ENCODE assay signal across 8 cellular contexts in the genomic region with DNA sequence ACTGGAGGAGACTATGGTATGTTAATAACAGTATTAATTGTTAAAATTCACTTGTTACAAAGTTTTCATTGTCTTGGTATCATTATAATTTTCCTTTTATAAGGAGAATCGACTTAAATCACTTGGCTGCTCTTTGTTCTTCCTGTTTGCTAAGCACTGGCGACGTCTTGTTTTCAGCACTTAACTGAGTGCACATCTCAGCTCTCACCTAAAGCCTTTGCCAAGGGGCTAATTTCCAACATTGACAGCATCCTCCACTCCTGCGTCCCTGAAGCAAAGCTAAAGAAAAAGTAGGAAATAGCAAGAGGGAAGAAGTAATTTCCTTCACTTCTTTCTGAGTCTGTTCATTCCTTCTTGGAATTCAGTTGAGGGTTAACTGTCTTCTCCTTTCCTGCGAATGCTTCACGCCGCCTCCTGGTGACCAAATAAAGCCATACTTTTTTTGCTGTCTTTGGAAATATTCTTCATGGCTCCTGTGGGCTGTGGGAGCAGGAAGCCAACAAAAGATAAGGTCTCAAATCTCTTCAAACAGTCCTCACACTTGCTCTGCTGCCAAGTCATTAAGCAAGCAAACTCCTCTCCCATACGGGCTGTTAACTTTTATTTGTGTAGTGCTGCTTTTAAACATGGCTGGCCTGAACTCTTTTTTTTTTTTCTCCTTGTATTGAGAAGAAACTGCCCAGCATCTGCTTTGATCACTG.
DNase-seq lines count a peak whose midpoint lies in the region; ATAC-seq and TF ChIP-seq lines count a peak whose summit lies in the region.

No MANE protein-coding gene starts in this region.

- H3K27me3 ChIP-seq in HAP-1 (ENCODE audit: low read depth): no peaks in the 10 kb centered on the region; the same call in 1 of the 2 replicates
- H3K27me3 ChIP-seq in WERI-Rb-1 (ENCODE audit: insufficient read depth, low read depth, severe bottlenecking): no peaks in the 10 kb centered on the region
- H3K27me3 ChIP-seq in smooth muscle cell (ENCODE audit: low read depth): no peaks in the 10 kb centered on the region

- no peaks in the 10 kb centered on the region for H3K4me1 Mint-ChIP-seq in activated T-cell treated with anti-CD3 and anti-CD28 coated beads, Interleukin-2, amount 50 U/mL, for 72 hours (ENCODE audit: low read depth)

- DNase-seq in HAP-1 (ENCODE audit: low spot score in 2 of 2) (peak; percentile 3 to 9), WERI-Rb-1 (peak; percentile 22), islet precursor cell (peak; percentile 68), smooth muscle cell (lab: John Stamatoyannopoulos, UW; ENCODE audit: unreplicated experiment) (no peak)
- no peak for DNase-seq in activated CD4-positive, alpha-beta T cell treated with anti-CD3 and anti-CD28 coated beads for 1 hour
- no peak for DNase-seq in activated T-cell treated with anti-CD3 and anti-CD28 coated beads, Interleukin-2, amount 50 U/mL, for 72 hours

- no peaks in the 10 kb centered on the region for H3K36me3 Mint-ChIP-seq in activated T-cell treated with anti-CD3 and anti-CD28 coated beads, Interleukin-2, amount 50 U/mL, for 72 hours (ENCODE audit: insufficient read depth in 2 of 2)

- TF ChIP-seq CTCF in WERI-Rb-1 (IDR thresholded peaks at IDR 0.05; ENCODE audit: low read depth, low read length): no peak
- TF ChIP-seq CTCF in smooth muscle cell (IDR thresholded peaks at IDR 0.05; ENCODE audit: borderline replicate concordance, insufficient read depth, poor library complexity, severe bottlenecking): peak; percentile 37

- no peaks in the 10 kb centered on the region for H3K9me3 ChIP-seq in HAP-1
- no peaks in the 10 kb centered on the region for H3K9me3 ChIP-seq in WERI-Rb-1 (ENCODE audit: severe bottlenecking)
- no peaks in the 10 kb centered on the region for H3K9me3 ChIP-seq in smooth muscle cell (replicated peaks; ENCODE audit: low read depth)

- H3K9ac ChIP-seq in smooth muscle cell (ENCODE audit: low read depth): no peak overlapping the region

- no peak overlapping the region for H3K27ac Mint-ChIP-seq in activated T-cell treated with anti-CD3 and anti-CD28 coated beads, Interleukin-2, amount 50 U/mL, for 72 hours

- H3K4me3 Mint-ChIP-seq in activated T-cell treated with anti-CD3 and anti-CD28 coated beads, Interleukin-2, amount 50 U/mL, for 72 hours: no peak overlapping the region

- H4K20me1 ChIP-seq in smooth muscle cell (ENCODE audit: low read depth): no peaks in the 10 kb centered on the region

- H2AFZ ChIP-seq in smooth muscle cell (ENCODE audit: low read depth): no peak overlapping the region

- peaks cover 15% of the 10 kb centered on the region for H3F3A ChIP-seq in smooth muscle cell (ENCODE audit: low read depth)

- H3K4me1 ChIP-seq in HAP-1 (no peaks in the 10 kb centered on the region), smooth muscle cell (ENCODE audit: low read depth) (peaks cover 10% of the 10 kb centered on the region)

- H3K36me3 ChIP-seq in HAP-1 (replicated peaks) (no peaks in the 10 kb centered on the region), WERI-Rb-1 (no peaks in the 10 kb centered on the region), smooth muscle cell (ENCODE audit: low read depth) (no peaks in the 10 kb centered on the region)

- H3K27ac ChIP-seq in WERI-Rb-1: no peak overlapping the region
- peak overlapping the region; percentile 39 for H3K27ac ChIP-seq in smooth muscle cell (ENCODE audit: low read depth)

- H3K4me3 ChIP-seq in HAP-1: no peak overlapping the region
- no peak overlapping the region for H3K4me3 ChIP-seq in WERI-Rb-1 (ENCODE audit: low read depth, low read length)
- H3K4me3 ChIP-seq in smooth muscle cell: peak overlapping the region; percentile 9

- ATAC-seq in activated T-cell treated with anti-CD3 and anti-CD28 coated beads, Interleukin-2, amount 50 U/mL, for 72 hours (replicated peaks in 1 of 2): no peak
- ATAC-seq in GM18909 (IDR thresholded peaks at IDR 0.05; ENCODE audit: poor library complexity, unreplicated experiment): no peak
- no peak for ATAC-seq in HG03354 (IDR thresholded peaks at IDR 0.05; ENCODE audit: poor library complexity, severe bottlenecking, unreplicated experiment)

- WGBS in smooth muscle cell (ENCODE audit: low lambda C conversion rate): 34% methylated on average over 8 of the region's 8 CpGs

- peaks cover 2 to 4% of the 10 kb centered on the region in 2 donors for H3K9me3 Mint-ChIP-seq in activated T-cell treated with anti-CD3 and anti-CD28 coated beads, Interleukin-2, amount 50 U/mL, for 72 hours

- H3K4me2 ChIP-seq in smooth muscle cell: peak overlapping the region; percentile 48

- H3K27me3 Mint-ChIP-seq in activated T-cell treated with anti-CD3 and anti-CD28 coated beads, Interleukin-2, amount 50 U/mL, for 72 hours (ENCODE audit: low read depth): peaks cover 25% of the 10 kb centered on the region

- in situ Hi-C loops in HAP-1 (cut with MboI; ENCODE audit: low sequenced_read_pairs): no loop called here

- no peaks in the 10 kb centered on the region for H3K79me2 ChIP-seq in smooth muscle cell (ENCODE audit: low read depth)

Comparison
In these comparisons a context has a peak if more than half of its experiments do, and no peak if none do; other contexts are left out.
1. DNase-seq: peak in HAP-1 (2 of 2), WERI-Rb-1 (single experiment) and islet precursor cell (single experiment); none in smooth muscle cell (single experiment), activated CD4-positive, alpha-beta T cell treated with anti-CD3 and anti-CD28 coated beads for 1 hour (single experiment) and activated T-cell treated with anti-CD3 and anti-CD28 coated beads, Interleukin-2, amount 50 U/mL, for 72 hours (0 of 2).